Comparison of ENCODE assay signal across 18 cellular contexts in the genomic region with DNA sequence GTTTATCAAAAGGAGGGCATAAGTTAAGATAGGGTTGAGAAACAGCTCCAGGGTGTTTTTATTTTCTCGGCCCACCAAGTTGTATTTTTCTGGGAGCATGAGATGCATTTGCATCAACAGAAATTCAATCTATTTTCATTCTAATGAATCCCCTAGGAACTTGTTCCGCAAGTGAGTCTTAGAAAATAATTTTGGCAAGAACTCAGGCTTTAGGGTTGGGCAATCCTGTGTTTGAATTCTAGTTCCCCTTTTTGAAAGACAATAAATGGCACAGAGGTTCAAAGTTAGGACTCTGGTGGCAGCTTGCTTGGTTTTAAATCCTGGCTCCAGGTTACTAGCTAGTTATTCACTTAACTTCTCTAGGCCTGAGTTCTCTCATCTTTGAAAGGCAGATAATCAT. TPM values are rescaled to one million over a fixed set of nuclear protein-coding genes. Genes with fewer than 3 reads are reported as not detected.
"Had no signal": no experiment of that assay in that cellular context is flagged by ENCODE, and none has a peak within 500 bp of the region (broad histone marks: within the 10 kb centered on the region; RNA-seq: fewer than 3 reads in every experiment).

No MANE protein-coding gene starts in this region.

- H3K9me3 ChIP-seq: body of pancreas, colonic mucosa, mucosa of descending colon, pancreas, sigmoid colon, stomach had no signal

- H3K4me1 ChIP-seq: body of pancreas, colonic mucosa, pancreas, sigmoid colon, stomach had no signal

- H3K27ac ChIP-seq: body of pancreas, colonic mucosa, pancreas, sigmoid colon, stomach had no signal

- H3K4me3 ChIP-seq: body of pancreas, colonic mucosa, mucosa of descending colon, pancreas, sigmoid colon, stomach had no signal

- H3K4me1 Mint-ChIP-seq: naive thymus-derived CD4-positive, alpha-beta T cell had no signal

- H3K4me3 Mint-ChIP-seq: activated naive CD8-positive, alpha-beta T cell; activated T-cell treated with anti-CD3 and anti-CD28 coated beads, Interleukin-2, amount 50 U/mL, for 72 hours; naive thymus-derived CD4-positive, alpha-beta T cell had no signal

- ATAC-seq: activated T-cell treated with anti-CD3 and anti-CD28 coated beads, Interleukin-2, amount 50 U/mL, for 72 hours; body of pancreas; left lobe of liver; mucosa of descending colon; naive thymus-derived CD4-positive, alpha-beta T cell; pancreas had no signal

- H3K36me3 Mint-ChIP-seq: activated naive CD8-positive, alpha-beta T cell; naive thymus-derived CD4-positive, alpha-beta T cell had no signal

- H3K36me3 ChIP-seq: colonic mucosa, pancreas, sigmoid colon, stomach had no signal

- H3K27me3 ChIP-seq: body of pancreas, colonic mucosa, pancreas, sigmoid colon, stomach had no signal

- DNase-seq: activated CD4-positive, alpha-beta T cell treated with anti-CD3 and anti-CD28 coated beads for 48 hours; activated CD8-positive, alpha-beta memory T cell treated with anti-CD3 and anti-CD28 coated beads, Interleukin-2, amount 50 U/mL, for 48 hours; activated gamma-delta T cell; activated T-cell treated with anti-CD3 and anti-CD28 coated beads, Interleukin-2, amount 50 U/mL, for 72 hours; amygdala; body of pancreas; central memory CD4-positive, alpha-beta T cell; colonic mucosa; mammary epithelial cell; mucosa of descending colon; naive thymus-derived CD4-positive, alpha-beta T cell; pancreas; sigmoid colon; stimulated activated CD4-positive, alpha-beta T cell treated with anti-CD3 and anti-CD28 coated beads, Interleukin-1b, Interleukin-23, amount 100 ng/mL, for 48 hours; stomach had no signal

- H3K9me3 Mint-ChIP-seq: activated T-cell treated with anti-CD3 and anti-CD28 coated beads, Interleukin-2, amount 50 U/mL, for 72 hours; naive thymus-derived CD4-positive, alpha-beta T cell had no signal

- H3K27ac Mint-ChIP-seq: activated naive CD8-positive, alpha-beta T cell; activated T-cell treated with anti-CD3 and anti-CD28 coated beads, Interleukin-2, amount 50 U/mL, for 72 hours; naive thymus-derived CD4-positive, alpha-beta T cell had no signal

RNA-seq across cellular contexts. Expression of gene SLC5A8, which starts 23.7 kb away (rescaled TPM):
- total RNA-seq: activated T-cell treated with anti-CD3 and anti-CD28 coated beads, Interleukin-2, amount 50 U/mL, for 72 hours; body of pancreas; fibroblast of villous mesenchyme; left lobe of liver; mammary epithelial cell; naive thymus-derived CD4-positive, alpha-beta T cell; sigmoid colon had no signal
